Comparison of ENCODE assay signal across 21 cellular contexts in the genomic region with DNA sequence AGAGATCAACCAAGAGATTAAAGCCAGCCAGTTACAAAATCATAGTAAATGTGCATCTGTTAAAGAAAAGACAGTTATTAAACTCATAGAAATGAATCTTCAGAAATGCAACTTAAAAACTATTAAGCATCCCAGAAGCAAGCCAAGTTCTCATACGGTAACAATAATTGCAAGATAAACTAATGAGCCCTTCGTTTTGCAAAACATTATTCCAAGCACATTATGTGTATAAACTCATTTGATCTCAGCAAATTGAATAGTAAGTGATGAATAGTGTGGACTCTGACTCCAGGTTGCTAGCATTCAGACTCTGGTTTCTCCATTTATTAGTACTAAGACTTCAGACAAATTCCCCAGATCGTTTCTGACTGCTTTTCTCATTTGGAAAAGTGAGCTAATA.
"Had no signal": no experiment of that assay in that cellular context is flagged by ENCODE, and none has a peak within 500 bp of the region (broad histone marks: within the 10 kb centered on the region; RNA-seq: fewer than 3 reads in every experiment).

No MANE protein-coding gene starts in this region.

- H3K4me1 ChIP-seq: esophagus muscularis mucosa, gastroesophageal sphincter, left lung, lower lobe of right lung had no signal

- H3K4me2 ChIP-seq: hepatocyte had no signal

- H3K4me3 ChIP-seq: coronary artery, dorsolateral prefrontal cortex, esophagus muscularis mucosa, gastroesophageal sphincter, heart left ventricle, hepatocyte, left lung, lower lobe of right lung, mucosa of descending colon had no signal

- H3K27me3 ChIP-seq: dorsolateral prefrontal cortex, esophagus muscularis mucosa, foreskin keratinocyte, gastroesophageal sphincter, hepatocyte, left lung had no signal

- FAIRE-seq: endothelial cell of umbilical vein, frontal cortex had no signal

- H3K36me3 ChIP-seq: esophagus muscularis mucosa, gastroesophageal sphincter, heart left ventricle, left lung, lower lobe of right lung had no signal

- H3K27ac ChIP-seq: coronary artery, esophagus muscularis mucosa, foreskin keratinocyte, gastroesophageal sphincter, heart left ventricle, hepatocyte, left lung, lower lobe of right lung had no signal

- H2AFZ ChIP-seq: hepatocyte had no signal

- DNase-seq: dermis blood vessel endothelial cell; dorsolateral prefrontal cortex; effector CD4-positive, alpha-beta T cell; effector memory CD4-positive, alpha-beta T cell; foreskin keratinocyte; heart left ventricle; hypothalamus; islet precursor cell; left cardiac atrium; left lung; left ventricle myocardium superior; lower lobe of right lung; mucosa of descending colon; naive B cell; naive thymus-derived CD8-positive, alpha-beta T cell had no signal

- ATAC-seq: foreskin keratinocyte; gastroesophageal sphincter; heart left ventricle; left cardiac atrium; left lung; left ventricle myocardium superior; lower lobe of right lung; mucosa of descending colon; naive thymus-derived CD8-positive, alpha-beta T cell had no signal

- H3K79me2 ChIP-seq: hepatocyte had no signal

- H3K9me3 ChIP-seq: esophagus muscularis mucosa, gastroesophageal sphincter, heart left ventricle, left lung, lower lobe of right lung, mucosa of descending colon had no signal
